ENCODE assay signal across 17 cellular contexts in the genomic region with DNA sequence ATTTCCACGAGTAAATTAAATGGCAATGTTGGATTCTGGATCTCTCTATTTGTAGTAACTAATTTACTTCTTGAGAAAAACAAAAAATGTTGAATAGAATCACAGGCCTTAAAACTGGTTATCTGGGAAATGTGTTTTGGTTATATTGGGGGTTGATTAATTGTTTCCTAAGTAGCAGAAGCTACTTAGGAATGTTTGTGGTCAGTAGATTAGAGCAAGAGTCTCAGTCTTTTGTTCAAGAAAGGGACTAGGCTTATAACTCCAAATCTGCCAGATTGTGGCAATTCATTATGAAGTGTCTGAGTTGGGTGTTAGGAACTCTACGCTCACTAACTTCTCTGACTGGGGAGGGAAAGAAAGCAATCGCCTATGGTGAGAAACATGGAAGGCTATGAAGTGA.
"Had no signal": no experiment of that assay in that cellular context is flagged by ENCODE, and none has a peak within 500 bp of the region (broad histone marks: within the 10 kb centered on the region; RNA-seq: fewer than 3 reads in every experiment).

No MANE protein-coding gene starts in this region.

- DNase-seq: activated CD4-positive, alpha-beta T cell treated with anti-CD3 and anti-CD28 coated beads for 48 hours; activated naive CD4-positive, alpha-beta T cell treated with Interleukin-2 at 50 U/mL for 16 hours; body of pancreas; dermis blood vessel endothelial cell; heart left ventricle; nucleus accumbens; right lobe of liver; spleen; stimulated activated CD4-positive, alpha-beta T cell treated with anti-CD3 and anti-CD28 coated beads, Interleukin-1b, Interleukin-23, amount 100 ng/mL, for 48 hours; T-helper 1 cell; tibial artery had no signal

- ATAC-seq: body of pancreas; esophagus mucosa; heart left ventricle; left lobe of liver; natural killer cell treated with Interleukin-12 subunit alpha and Interleukin-12 subunit beta and Interleukin-15 and Interleukin-18, amount 100 ng/mL, for 72 hours; right lobe of liver; stimulated activated memory B cell treated with anti-CD40 and anti-IgM and Interleukin-4, amounts not matched to agents 10 μg/mL and 1 μg/mL and 100 μg/mL, for 72 hours; WTC11 had no signal

- H3K27me3 Mint-ChIP-seq: natural killer cell treated with Interleukin-12 subunit alpha and Interleukin-12 subunit beta and Interleukin-15 and Interleukin-18, amount 100 ng/mL, for 72 hours; stimulated activated memory B cell treated with anti-CD40 and anti-IgM and Interleukin-4, amounts not matched to agents 10 μg/mL and 1 μg/mL and 100 μg/mL, for 72 hours had no signal

- H3K27me3 ChIP-seq: body of pancreas, heart left ventricle, right lobe of liver, spleen, tibial artery had no signal

- H3K4me3 Mint-ChIP-seq: natural killer cell treated with Interleukin-12 subunit alpha and Interleukin-12 subunit beta and Interleukin-15 and Interleukin-18, amount 100 ng/mL, for 72 hours; stimulated activated memory B cell treated with anti-CD40 and anti-IgM and Interleukin-4, amounts not matched to agents 10 μg/mL and 1 μg/mL and 100 μg/mL, for 72 hours; WTC11 had no signal

- H3K4me1 Mint-ChIP-seq: stimulated activated memory B cell treated with anti-CD40 and anti-IgM and Interleukin-4, amounts not matched to agents 10 μg/mL and 1 μg/mL and 100 μg/mL, for 72 hours; WTC11 had no signal

- H3K4me3 ChIP-seq: body of pancreas, heart left ventricle, prostate gland, right lobe of liver, spleen, tibial artery had no signal

- H3K27ac ChIP-seq: body of pancreas, heart left ventricle, prostate gland, right lobe of liver, spleen, tibial artery had no signal

- H3K36me3 ChIP-seq: heart left ventricle, prostate gland, right lobe of liver, spleen, tibial artery had no signal

- H3K36me3 Mint-ChIP-seq: natural killer cell treated with Interleukin-12 subunit alpha and Interleukin-12 subunit beta and Interleukin-15 and Interleukin-18, amount 100 ng/mL, for 72 hours; stimulated activated memory B cell treated with anti-CD40 and anti-IgM and Interleukin-4, amounts not matched to agents 10 μg/mL and 1 μg/mL and 100 μg/mL, for 72 hours; WTC11 had no signal

- H3K9me3 ChIP-seq: body of pancreas, prostate gland, right lobe of liver, tibial artery had no signal

- H3K4me1 ChIP-seq: body of pancreas, heart left ventricle, prostate gland, right lobe of liver, spleen, tibial artery had no signal

- H3K27ac Mint-ChIP-seq: natural killer cell treated with Interleukin-12 subunit alpha and Interleukin-12 subunit beta and Interleukin-15 and Interleukin-18, amount 100 ng/mL, for 72 hours; stimulated activated memory B cell treated with anti-CD40 and anti-IgM and Interleukin-4, amounts not matched to agents 10 μg/mL and 1 μg/mL and 100 μg/mL, for 72 hours; WTC11 had no signal
